In genomic region chr10:48336978-48337599, GRCh38 we compare ENCODE assay signal across 15 cellular contexts. TPM values are rescaled to one million over a fixed set of nuclear protein-coding genes. Genes with fewer than 3 reads are reported as not detected.
DNase-seq lines count a peak whose midpoint lies in the region; ATAC-seq, FAIRE-seq and TF ChIP-seq lines count a peak whose summit lies in the region.
"Had no signal": no experiment of that assay in that cellular context is flagged by ENCODE, and none has a peak within 500 bp of the region (broad histone marks: within the 10 kb centered on the region; RNA-seq: fewer than 3 reads in every experiment).

No MANE protein-coding gene starts in this region.

- no peaks in the 10 kb centered on the region for H3K4me1 ChIP-seq in kidney (ENCODE audit: control insufficient read depth in 1 of 2, insufficient read depth in 1 of 2, low read depth in 1 of 2, low read length in 2 of 2)
- H3K4me1 ChIP-seq in hepatocyte (ENCODE audit: insufficient read depth), result no peaks in the 10 kb centered on the region
- H3K4me1 ChIP-seq: ascending aorta had no signal

- DNase-seq in GM12891 (ENCODE audit: insufficient read length, low spot score), result no peak
- no peak for DNase-seq in kidney
- DNase-seq in NCI-H748 (lab: John Stamatoyannopoulos, UW; ENCODE audit: unreplicated experiment), result no peak
- no peak for DNase-seq in hepatocyte (ENCODE audit: low spot score)
- DNase-seq in type B pancreatic cell (ENCODE audit: extremely low spot score, unreplicated experiment), result no peak
- DNase-seq: DMS53; endodermal cell; head of caudate nucleus; stimulated activated CD4-positive, alpha-beta T cell treated with anti-CD3 and anti-CD28 coated beads, Interleukin-2, amount 100 ng/mL, for 24 hours had no signal

- H3K36me3 Mint-ChIP-seq in type B pancreatic cell, result peaks cover 42% of the 10 kb centered on the region

- H2AFZ ChIP-seq in hepatocyte, result no peak overlapping the region

- H3K27ac Mint-ChIP-seq in type B pancreatic cell, result no peak overlapping the region
- H3K27ac Mint-ChIP-seq: endodermal cell, IgD-negative memory B cell had no signal

- FAIRE-seq in GM12891 (lab: Jason Lieb, UNC), result no peak
- FAIRE-seq in kidney (lab: Jason Lieb, UNC), result no peak
- FAIRE-seq: RCC 7860 had no signal

- TF ChIP-seq POLR2A in GM12891 (IDR thresholded peaks at IDR 0.05; ENCODE audit: low read depth, low read length), result no peak

- no peaks in the 10 kb centered on the region for H4K20me1 ChIP-seq in hepatocyte (ENCODE audit: insufficient read depth, poor library complexity, severe bottlenecking)

- H3K4me3 ChIP-seq in kidney (ENCODE audit: low read length in 2 of 2) (no peak overlapping the region), hepatocyte (no peak overlapping the region)
- H3K4me3 ChIP-seq: ascending aorta had no signal

- H3K9ac ChIP-seq in kidney (ENCODE audit: low read length in 2 of 2), result no peak overlapping the region

- H3K27me3 ChIP-seq in hepatocyte, result no peaks in the 10 kb centered on the region
- H3K27me3 ChIP-seq: ascending aorta had no signal

- H3K9me3 ChIP-seq in kidney (ENCODE audit: control insufficient read depth in 1 of 2, low read length in 2 of 2), result no peaks in the 10 kb centered on the region
- H3K9me3 ChIP-seq in hepatocyte (ENCODE audit: low read depth), result peaks cover 2% of the 10 kb centered on the region

- 96% methylated on average over 7 of the region's 7 CpGs for WGBS in hepatocyte (ENCODE audit: low lambda C conversion rate, missing lambda C conversion rate)

- peaks cover 6% of the 10 kb centered on the region for H3K9me3 Mint-ChIP-seq in type B pancreatic cell

- H3K27ac ChIP-seq in kidney (ENCODE audit: low read depth in 2 of 2, low read length in 2 of 2) (no peak overlapping the region), hepatocyte (no peak overlapping the region)
- H3K27ac ChIP-seq: ascending aorta had no signal

- ATAC-seq in GM19043 (IDR thresholded peaks at IDR 0.05; ENCODE audit: low read depth, unreplicated experiment), result peak; percentile 75
- ATAC-seq in HG02642 (IDR thresholded peaks at IDR 0.05; ENCODE audit: poor library complexity, unreplicated experiment), result peak; percentile 86
- peak; percentile 89 for ATAC-seq in HG03439 (IDR thresholded peaks at IDR 0.05; ENCODE audit: unreplicated experiment)

- H3K9me2 ChIP-seq in hepatocyte (replicated peaks; ENCODE audit: insufficient read depth), result no peaks in the 10 kb centered on the region

- no peak overlapping the region for H3K4me2 ChIP-seq in hepatocyte

- H3K79me2 ChIP-seq in hepatocyte, result peaks cover 62% of the 10 kb centered on the region

- H3K4me3 Mint-ChIP-seq in type B pancreatic cell, result no peak overlapping the region
- H3K4me3 Mint-ChIP-seq: endodermal cell, IgD-negative memory B cell had no signal

- TF ChIP-seq CTCF in kidney (IDR thresholded peaks at IDR 0.05; ENCODE audit: borderline replicate concordance, extremely low read depth, insufficient read depth) (no peak), hepatocyte (IDR thresholded peaks at IDR 0.05; ENCODE audit: poor library complexity) (no peak), type B pancreatic cell (conservative IDR thresholded peaks at IDR 0.05) (no peak)

- no peaks in the 10 kb centered on the region for H3K27me3 Mint-ChIP-seq in type B pancreatic cell
- H3K27me3 Mint-ChIP-seq: IgD-negative memory B cell had no signal

- peaks cover 0 to 5% of the 10 kb centered on the region in 2 donors for H3K36me3 ChIP-seq in kidney (ENCODE audit: control insufficient read depth in 1 of 2, insufficient read depth in 2 of 2, low read length in 2 of 2)
- no peaks in the 10 kb centered on the region for H3K36me3 ChIP-seq in hepatocyte (replicated peaks; ENCODE audit: insufficient read depth, low read depth)
- H3K36me3 ChIP-seq: ascending aorta had no signal

- intact Hi-C loops in kidney (cut with DNase I), result no loop called here

- H3K4me1 Mint-ChIP-seq in type B pancreatic cell (ENCODE audit: unreplicated experiment), result no peaks in the 10 kb centered on the region

TF ChIP-seq in GM12891, 5 proteins besides CTCF, POLR2A, EP300 and RAD21:
- peak; percentile 73 for TF ChIP-seq SPI1 (IDR thresholded peaks at IDR 0.05; ENCODE audit: low read depth, low read length)
- TF ChIP-seq PAX5 (IDR thresholded peaks at IDR 0.05; ENCODE audit: insufficient read depth, low read length, severe bottlenecking), result no peak
- TF ChIP-seq POLR2AphosphoS5 (IDR thresholded peaks at IDR 0.05; ENCODE audit: low read depth, low read length), result peak; percentile 52; the same call in 1 of the 2 replicates
- TF ChIP-seq TAF1 (IDR thresholded peaks at IDR 0.05; ENCODE audit: low read depth, low read length), result no peak
- peak; percentile 78; the same call in 1 of the 2 replicates for TF ChIP-seq POU2F2 (IDR thresholded peaks at IDR 0.05; ENCODE audit: low read depth, low read length)

RNA-seq across cellular contexts. Expression of gene MAPK8, which starts 30.6 kb away (rescaled TPM):
- 18.5 TPM for polyA plus RNA-seq in GM12891 (2012; ENCODE audit: low read depth, missing spikeins)
- total RNA-seq in kidney (36.7 TPM), hepatocyte (73.2 and 81.3 TPM in 2 replicates), type B pancreatic cell (ENCODE audit: low replicate concordance) (38.9 and 48.4 TPM in 2 replicates)
- polyA plus RNA-seq in kidney (ENCODE audit: insufficient read depth, low read depth, low replicate concordance) (17.0 TPM), hepatocyte (18.2 and 20.9 TPM in 2 replicates)
